In genomic region chr2:63029058-63029457, GRCh38 we compare ENCODE assay signal across 2 cellular contexts.
A peak's percentile ranks its signal among the peaks of the same experiment; 100 is the strongest.
TF ChIP-seq lines count a peak whose summit lies in the region.

No MANE protein-coding gene starts in this region.

TF ChIP-seq in SK-N-SH, 30 proteins besides CTCF, POLR2A, EP300 and RAD21 (continued from another document):
- TF ChIP-seq SMC3 (IDR thresholded peaks at IDR 0.05; ENCODE audit: low read depth, low read length) (no peak), PBX3 (IDR thresholded peaks at IDR 0.05) (peak; percentile 23; the same call in 1 of the 2 replicates), SIN3A (IDR thresholded peaks at IDR 0.05; ENCODE audit: borderline replicate concordance, low read depth, low read length) (no peak), FOSL2 (IDR thresholded peaks at IDR 0.05; ENCODE audit: borderline replicate concordance, low read depth) (0 out of 2 replicates have a peak, but pooled peaks have one; percentile 21)

TF ChIP-seq in SK-N-SH treated with all-trans-retinoic acid at 6 μM for 48 hours, 23 proteins besides CTCF, POLR2A, EP300 and RAD21 (continued from another document):
- TF ChIP-seq POU6F1 (CRISPR knock-in tag; IDR thresholded peaks at IDR 0.05; ENCODE audit: borderline replicate concordance, low read depth) (no peak), CSDC2 (CRISPR knock-in tag; IDR thresholded peaks at IDR 0.05) (no peak), TOX (CRISPR knock-in tag; IDR thresholded peaks at IDR 0.05; ENCODE audit: borderline replicate concordance) (no peak), TSHZ2 (CRISPR knock-in tag; IDR thresholded peaks at IDR 0.05) (no peak), ESRRG (CRISPR knock-in tag; IDR thresholded peaks at IDR 0.05) (no peak), ZNF8 (CRISPR knock-in tag; IDR thresholded peaks at IDR 0.05) (no peak), ZNF565 (CRISPR knock-in tag; conservative IDR thresholded peaks at IDR 0.05; ENCODE audit: low read depth) (no peak), CREB5 (CRISPR knock-in tag; IDR thresholded peaks at IDR 0.05; ENCODE audit: low read depth) (no peak), OSR1 (CRISPR knock-in tag; IDR thresholded peaks at IDR 0.05) (no peak), ZFP3 (CRISPR knock-in tag; IDR thresholded peaks at IDR 0.05) (no peak), ISL1 (CRISPR knock-in tag; IDR thresholded peaks at IDR 0.05) (no peak)
